27 cellular contexts compared by ENCODE assay signal in genomic region chr2:157780211-157780610, GRCh38.
"Had no signal": no experiment of that assay in that cellular context is flagged by ENCODE, and none has a peak within 500 bp of the region (broad histone marks: within the 10 kb centered on the region; RNA-seq: fewer than 3 reads in every experiment).

No MANE protein-coding gene starts in this region.

- ATAC-seq: naive thymus-derived CD8-positive, alpha-beta T cell; natural killer cell treated with Interleukin-12 subunit alpha and Interleukin-12 subunit beta and Interleukin-15 and Interleukin-18, amount 100 ng/mL, for 72 hours; pancreas; right cardiac atrium; right lobe of liver; stimulated activated effector memory CD8-positive, alpha-beta T cell treated with anti-CD3 and anti-CD28 coated beads, Interleukin-12 subunit alpha, Interleukin-12 subunit beta, amount 100 ng/mL, for 72 hours; stimulated activated naive CD8-positive, alpha-beta T cell treated with anti-CD3 and anti-CD28 coated beads, Interleukin-15, amount 100 ng/mL, for 72 hours; stimulated activated naive CD8-positive, alpha-beta T cell treated with anti-CD3 and anti-CD28 coated beads, Interleukin-15, Interleukin-2, amounts not matched to agents 100 U/mL and 50 U/mL, for 24 hours had no signal

- H3K36me3 ChIP-seq: neutrophil, prostate gland, thyroid gland had no signal

- H3K4me3 Mint-ChIP-seq: naive thymus-derived CD8-positive, alpha-beta T cell; natural killer cell treated with Interleukin-12 subunit alpha and Interleukin-12 subunit beta and Interleukin-15 and Interleukin-18, amount 100 ng/mL, for 72 hours; nephron progenitor cell; neural crest cell; stimulated activated effector memory CD8-positive, alpha-beta T cell treated with anti-CD3 and anti-CD28 coated beads, Interleukin-12 subunit alpha, Interleukin-12 subunit beta, amount 100 ng/mL, for 72 hours; stimulated activated naive CD8-positive, alpha-beta T cell treated with anti-CD3 and anti-CD28 coated beads, Interleukin-15, amount 100 ng/mL, for 72 hours had no signal

- H3K9me3 ChIP-seq: neutrophil, pancreas, prostate gland, right lobe of liver, sigmoid colon, thoracic aorta, thyroid gland, tibial nerve, upper lobe of left lung, vagina had no signal

- H3K36me3 Mint-ChIP-seq: natural killer cell treated with Interleukin-12 subunit alpha and Interleukin-12 subunit beta and Interleukin-15 and Interleukin-18, amount 100 ng/mL, for 72 hours had no signal

- H3K27ac ChIP-seq: neutrophil, pancreas, prostate gland, right lobe of liver, sigmoid colon, thoracic aorta, thyroid gland, tibial nerve, upper lobe of left lung, vagina had no signal

- DNase-seq: naive thymus-derived CD8-positive, alpha-beta T cell; nephron progenitor cell; nucleus accumbens; right cardiac atrium; right lobe of liver; sigmoid colon; small intestine; stimulated activated CD4-positive, alpha-beta T cell treated with anti-CD3 and anti-CD28 coated beads, Interleukin-15, amount 100 ng/mL, for 24 hours; stimulated activated CD4-positive, alpha-beta T cell treated with anti-CD3 and anti-CD28 coated beads, Interleukin-2, amount 100 ng/mL, for 24 hours; stimulated activated CD4-positive, alpha-beta T cell treated with anti-CD3 and anti-CD28 coated beads, Interleukin-2, amount 100 ng/mL, for 48 hours; stimulated activated CD4-positive, alpha-beta T cell treated with anti-CD3 and anti-CD28 coated beads, Interleukin-4, amount 100 ng/mL, for 24 hours; stimulated activated naive CD4-positive, alpha-beta T cell; stimulated activated naive CD8-positive, alpha-beta T cell treated with anti-CD3 and anti-CD28 coated beads, Interleukin-15, amount 100 ng/mL, for 72 hours; stimulated activated naive CD8-positive, alpha-beta T cell treated with anti-CD3 and anti-CD28 coated beads, Interleukin-15, Interleukin-2, amounts not matched to agents 100 U/mL and 50 U/mL, for 24 hours; substantia nigra; thyroid gland; trophoblast cell; upper lobe of left lung had no signal

- H3K27me3 Mint-ChIP-seq: naive thymus-derived CD8-positive, alpha-beta T cell; natural killer cell treated with Interleukin-12 subunit alpha and Interleukin-12 subunit beta and Interleukin-15 and Interleukin-18, amount 100 ng/mL, for 72 hours; stimulated activated naive CD8-positive, alpha-beta T cell treated with anti-CD3 and anti-CD28 coated beads, Interleukin-15, amount 100 ng/mL, for 72 hours had no signal

- H3K27me3 ChIP-seq: neutrophil, pancreas, right lobe of liver, sigmoid colon, thyroid gland, tibial nerve, upper lobe of left lung, vagina had no signal

- H3K9me3 Mint-ChIP-seq: naive thymus-derived CD8-positive, alpha-beta T cell; natural killer cell treated with Interleukin-12 subunit alpha and Interleukin-12 subunit beta and Interleukin-15 and Interleukin-18, amount 100 ng/mL, for 72 hours; neural crest cell; stimulated activated effector memory CD8-positive, alpha-beta T cell treated with anti-CD3 and anti-CD28 coated beads, Interleukin-12 subunit alpha, Interleukin-12 subunit beta, amount 100 ng/mL, for 72 hours; stimulated activated naive CD8-positive, alpha-beta T cell treated with anti-CD3 and anti-CD28 coated beads, Interleukin-15, amount 100 ng/mL, for 72 hours had no signal

- H3K4me3 ChIP-seq: pancreas, prostate gland, right lobe of liver, sigmoid colon, thoracic aorta, thyroid gland, tibial nerve, upper lobe of left lung, vagina had no signal

- H3K27ac Mint-ChIP-seq: naive thymus-derived CD8-positive, alpha-beta T cell; natural killer cell treated with Interleukin-12 subunit alpha and Interleukin-12 subunit beta and Interleukin-15 and Interleukin-18, amount 100 ng/mL, for 72 hours; nephron progenitor cell; stimulated activated effector memory CD8-positive, alpha-beta T cell treated with anti-CD3 and anti-CD28 coated beads, Interleukin-12 subunit alpha, Interleukin-12 subunit beta, amount 100 ng/mL, for 72 hours; stimulated activated naive CD8-positive, alpha-beta T cell treated with anti-CD3 and anti-CD28 coated beads, Interleukin-15, amount 100 ng/mL, for 72 hours had no signal

- H3K4me1 ChIP-seq: prostate gland had no signal
